In the genomic region with DNA sequence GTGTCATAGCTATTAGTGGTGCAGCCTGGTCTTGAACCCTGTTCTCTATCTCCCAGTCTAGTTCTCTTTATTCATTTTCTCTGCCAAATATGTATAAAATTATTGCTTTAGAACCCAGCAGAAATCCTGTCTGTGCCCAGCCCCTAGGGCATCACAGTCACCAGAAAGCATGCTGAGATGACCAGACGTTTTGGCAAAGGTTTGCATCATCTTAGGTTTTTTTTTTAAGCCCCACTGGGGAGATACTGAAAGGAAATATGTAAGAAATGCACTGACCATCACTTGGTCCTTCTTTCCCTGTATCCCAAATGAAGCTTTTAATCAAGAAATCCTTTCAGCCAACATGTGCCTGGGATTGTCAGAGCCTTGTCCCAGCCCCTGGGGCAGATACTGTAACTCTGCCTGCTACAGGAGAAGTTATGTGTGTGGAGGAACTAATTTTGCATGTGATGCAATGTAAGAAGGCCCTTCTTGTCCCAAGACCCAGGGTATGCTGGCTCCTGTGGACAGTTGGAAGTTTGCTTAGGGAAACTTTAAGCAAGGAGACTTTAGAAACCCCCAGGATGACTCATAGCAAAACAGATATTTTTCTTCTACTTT, we compare ENCODE assay signal across 11 cellular contexts.
DNase-seq lines count a peak whose midpoint lies in the region; ATAC-seq and TF ChIP-seq lines count a peak whose summit lies in the region.
"Had no signal": no experiment of that assay in that cellular context is flagged by ENCODE, and none has a peak within 500 bp of the region (broad histone marks: within the 10 kb centered on the region; RNA-seq: fewer than 3 reads in every experiment).

No MANE protein-coding gene starts in this region.

- H3K36me3 ChIP-seq in MG63 (no peaks in the 10 kb centered on the region), parathyroid adenoma (ENCODE audit: control insufficient read depth, insufficient read depth, low read length) (no peaks in the 10 kb centered on the region)
- H3K36me3 ChIP-seq: cardiac muscle cell had no signal

- ATAC-seq in GM19023 (IDR thresholded peaks at IDR 0.05; ENCODE audit: unreplicated experiment), result no peak
- ATAC-seq in CD4-positive, alpha-beta T cell (ENCODE audit: poor library complexity), result no peak
- ATAC-seq: T-helper 17 cell had no signal

- no peak overlapping the region for H3K9ac ChIP-seq in parathyroid adenoma

- no peak overlapping the region for H3K4me3 Mint-ChIP-seq in CD4-positive, alpha-beta T cell
- H3K4me3 Mint-ChIP-seq: T-helper 17 cell had no signal

- CTCF ChIA-PET in AG04450 (lab: Charles Lee), result interaction anchor here (1.0 to 6.4 kb wide), 3 partner anchors 8 to 87 kb away, joined by 4 to 47 read pairs (median 5); no protein-coding TSS in a partner anchor
- CTCF ChIA-PET in CD4-positive, alpha-beta T cell (lab: Charles Lee), result no interaction called here

- no peak overlapping the region for H2AFZ ChIP-seq in parathyroid adenoma

- H3K9me3 ChIP-seq in AG04450 (ENCODE audit: control insufficient read depth, insufficient read depth, low read length) (no peaks in the 10 kb centered on the region), MG63 (no peaks in the 10 kb centered on the region), parathyroid adenoma (ENCODE audit: control insufficient read depth, low read length) (no peaks in the 10 kb centered on the region)
- H3K9me3 ChIP-seq in CD4-positive, alpha-beta T cell (ENCODE audit: control insufficient read depth, low read length), result no peaks in the 10 kb centered on the region

- H3K4me2 ChIP-seq in parathyroid adenoma (ENCODE audit: low read length), result peak overlapping the region; percentile 65

- peaks cover 6% of the 10 kb centered on the region for H3K27me3 Mint-ChIP-seq in CD4-positive, alpha-beta T cell
- H3K27me3 Mint-ChIP-seq: T-helper 17 cell had no signal

- H3K4me1 Mint-ChIP-seq in CD4-positive, alpha-beta T cell (ENCODE audit: low read depth), result peaks cover 47% of the 10 kb centered on the region

- H3K4me1 ChIP-seq in parathyroid adenoma, result peaks cover 53% of the 10 kb centered on the region

- H3K27me3 ChIP-seq in AG04450 (ENCODE audit: control insufficient read depth, insufficient read depth, low read length) (no peaks in the 10 kb centered on the region), MG63 (no peaks in the 10 kb centered on the region), parathyroid adenoma (ENCODE audit: control insufficient read depth, insufficient read depth, low read length) (no peaks in the 10 kb centered on the region)
- peaks cover 19% of the 10 kb centered on the region for H3K27me3 ChIP-seq in CD4-positive, alpha-beta T cell (ENCODE audit: control insufficient read depth, insufficient read depth, low read length)
- H3K27me3 ChIP-seq: cardiac muscle cell had no signal

- peak overlapping the region; percentile 59 for H3K27ac ChIP-seq in AG04450 (ENCODE audit: low read depth, low read length)
- peak overlapping the region; percentile 75 for H3K27ac ChIP-seq in epithelial cell of prostate
- H3K27ac ChIP-seq in parathyroid adenoma, result peak overlapping the region; percentile 98
- no peak overlapping the region for H3K27ac ChIP-seq in CD4-positive, alpha-beta T cell (ENCODE audit: low read depth, low read length)
- H3K27ac ChIP-seq: cardiac muscle cell had no signal

- no peak overlapping the region for H3K4me3 ChIP-seq in AG04450 (ENCODE audit: low read depth, low read length)
- H3K4me3 ChIP-seq in MG63, result no peak overlapping the region
- H3K4me3 ChIP-seq in parathyroid adenoma (ENCODE audit: low read depth, low read length), result peak overlapping the region; percentile 60
- H3K4me3 ChIP-seq: cardiac muscle cell had no signal

- H3K9me3 Mint-ChIP-seq in CD4-positive, alpha-beta T cell, result no peaks in the 10 kb centered on the region

- DNase-seq in AG04450 (ENCODE audit: low read depth, low spot score) (no peak), MG63 (peak; percentile 42), epithelial cell of prostate (ENCODE audit: low read depth, low spot score) (no peak), ureter (ENCODE audit: low spot score) (no peak), NCI-H69 (lab: John Stamatoyannopoulos, UW) (no peak)
- DNase-seq in CD4-positive, alpha-beta T cell, result no peak
- DNase-seq: hippocampal formation, T-helper 17 cell had no signal

- H3K27ac Mint-ChIP-seq in CD4-positive, alpha-beta T cell, result no peak overlapping the region

- intact Hi-C loops in CD4-positive, alpha-beta T cell (cut with DNase I, micrococcal nuclease), result no loop called here

- POLR2A ChIA-PET in AG04450 (lab: Yijun Ruan, JAX), result no interaction called here
- POLR2A ChIA-PET in CD4-positive, alpha-beta T cell (lab: Charles Lee), result no interaction called here

- H3K79me2 ChIP-seq in parathyroid adenoma, result peaks cover 16% of the 10 kb centered on the region

- TF ChIP-seq CTCF in AG04450 (IDR thresholded peaks at IDR 0.05; ENCODE audit: low read depth, low read length) (no peak), parathyroid adenoma (IDR thresholded peaks at IDR 0.05) (no peak)
- no peak for TF ChIP-seq CTCF in CD4-positive, alpha-beta T cell (IDR thresholded peaks at IDR 0.05)

- H3K36me3 Mint-ChIP-seq in CD4-positive, alpha-beta T cell (ENCODE audit: low read depth), result peaks cover 4% of the 10 kb centered on the region
